In the genomic region with DNA sequence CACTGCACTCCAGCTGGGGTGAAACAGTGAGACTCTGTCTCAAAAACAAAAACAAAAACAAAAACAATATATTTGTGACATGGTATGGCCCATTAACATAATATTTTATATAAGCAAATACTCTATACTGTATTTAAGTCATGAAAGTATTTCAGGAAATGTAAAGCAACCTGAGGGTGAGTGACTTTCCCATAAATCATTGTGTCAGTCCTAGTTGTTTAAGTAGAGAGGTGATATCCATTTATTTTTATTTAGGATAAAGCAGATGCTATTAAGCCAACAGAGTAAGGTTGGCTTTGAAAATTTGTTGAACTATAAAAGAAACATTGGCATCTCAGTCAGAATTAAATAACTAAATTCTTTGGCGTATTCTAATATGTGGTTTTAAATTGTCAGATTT, we compare ENCODE assay signal across 34 cellular contexts.
DNase-seq lines count a peak whose midpoint lies in the region; ATAC-seq, FAIRE-seq and TF ChIP-seq lines count a peak whose summit lies in the region.
"Had no signal": no experiment of that assay in that cellular context is flagged by ENCODE, and none has a peak within 500 bp of the region (broad histone marks: within the 10 kb centered on the region; RNA-seq: fewer than 3 reads in every experiment).

No MANE protein-coding gene starts in this region.

- no peak for ATAC-seq in K562
- ATAC-seq in HG02981 (IDR thresholded peaks at IDR 0.05; ENCODE audit: unreplicated experiment): no peak
- ATAC-seq: A549; CD8-positive, alpha-beta T cell had no signal

- H3K9me3 ChIP-seq in SK-N-MC (ENCODE audit: low read depth, low read length) (no peaks in the 10 kb centered on the region), K562 (replicated peaks; ENCODE audit: control insufficient read depth, insufficient read depth, low read depth, low read length) (no peaks in the 10 kb centered on the region)
- H3K9me3 ChIP-seq: A549; BE2C; BLaER1 treated with 17β-estradiol and CSF1 and Interleukin-3, amounts not matched to agents 10 nM and 100 nM; Caco-2 had no signal

- CTCF ChIA-PET in HEK293T (lab: Yijun Ruan, JAX) (interaction anchor here (0.6 kb wide), 1 partner anchor 39 kb away, joined by 3 read pairs; no protein-coding TSS in a partner anchor), K562 (lab: Yijun Ruan, JAX; ENCODE audit: low intra/inter-chr PET ratio) (no interaction called here)

- peaks cover 25% of the 10 kb centered on the region; the same call in 1 of the 2 replicates for H3K36me3 ChIP-seq in SK-N-MC (ENCODE audit: insufficient read depth, low read length)
- peaks cover 16% of the 10 kb centered on the region; the same call in 2 of the 3 replicates for H3K36me3 ChIP-seq in K562 (ENCODE audit: control insufficient read depth, insufficient read depth, low read length)

- H3K4me2 ChIP-seq in K562 (ENCODE audit: insufficient read depth, low read length): no peak overlapping the region
- H3K4me2 ChIP-seq: A549; BLaER1; BLaER1 treated with 17β-estradiol and CSF1 and Interleukin-3, amounts not matched to agents 10 nM and 100 nM had no signal

- peaks cover 0 to 4% of the 10 kb centered on the region in 2 experiments; a peak in 1 of 5 replicates for H3K4me1 ChIP-seq in K562 (replicated peaks in 1 of 2; ENCODE audit: control insufficient read depth in 2 of 2, insufficient read depth in 2 of 2, low read length in 2 of 2)
- H3K4me1 ChIP-seq: BLaER1 had no signal

- no peak for TF ChIP-seq POLR2A in K562 (conservative IDR thresholded peaks at IDR 0.05)

- H2AFZ ChIP-seq in K562 (ENCODE audit: low read depth, low read length): no peak overlapping the region

- H3K9ac ChIP-seq in SK-N-MC (ENCODE audit: insufficient read length) (no peak overlapping the region), K562 (ENCODE audit: insufficient read depth in 1 of 2, low read depth in 2 of 2, low read length in 2 of 2) (no peak overlapping the region)
- H3K9ac ChIP-seq: BLaER1; BLaER1 treated with 17β-estradiol and CSF1 and Interleukin-3, amounts not matched to agents 10 nM and 100 nM had no signal

- no peak for DNase-seq in HEK293T (ENCODE audit: extremely low spot score)
- DNase-seq in SK-N-MC (ENCODE audit: low read depth, low spot score): no peak
- DNase-seq in K562 (ENCODE audit: extremely low read depth in 1 of 4, low spot score in 3 of 4): no peak
- DNase-seq in NCI-H128 (lab: John Stamatoyannopoulos, UW; ENCODE audit: unreplicated experiment): no peak
- DNase-seq in G401 (ENCODE audit: low spot score): no peak
- no peak for DNase-seq in SIG-M5 treated with dmso at 0.1 percent for 504 hours (lab: John Stamatoyannopoulos, UW; ENCODE audit: unreplicated experiment)
- DNase-seq: 8988T; ACHN; AML-193; BE2C; C1 segment of cervical spinal cord; Caco-2; Calu3; CD4-positive, alpha-beta memory T cell; CD4-positive, alpha-beta T cell; CD4-positive, CD25-positive, alpha-beta regulatory T cell; CD8-positive, alpha-beta memory T cell; CD8-positive, alpha-beta T cell; COR-L47; DMS 273 treated with DMSO at 0.1 percent for 48 hours; DMS153; DMS53; DMS79; DMS79 treated with DMSO at 0.1 percent for 48 hours; DND-41; EL had no signal

- in situ Hi-C loops in K562 (cut with MboI) (no loop called here), G401 (cut with HindIII; ENCODE audit: low sequenced_read_pairs) (no loop called here)

- intact Hi-C loops in K562 (cut with micrococcal nuclease): no loop called here

- BruUV-seq in K562 (replicated peaks; lab: Mats Ljungman, UMichigan): no TSS peak

- no peak for TF ChIP-seq RAD21 in K562 (CRISPR knock-in tag; conservative IDR thresholded peaks at IDR 0.05 in 1 of 2, IDR thresholded peaks at IDR 0.05 in 1 of 2)

- H3K79me2 ChIP-seq in K562 (ENCODE audit: control insufficient read depth, insufficient read depth, low read length): peaks cover 38% of the 10 kb centered on the region

- H3K9me1 ChIP-seq in K562 (ENCODE audit: control insufficient read depth, insufficient read depth, low read length): no peaks in the 10 kb centered on the region

- H3K27ac ChIP-seq in SK-N-MC (peak overlapping the region; percentile 81; the same call in 1 of the 2 replicates), VCaP (peak overlapping the region; percentile 45; the same call in 1 of the 2 replicates), K562 (ENCODE audit: extremely low read depth, low read depth, low read length) (no peak overlapping the region)
- H3K27ac ChIP-seq: 22Rv1; A549; BLaER1; BLaER1 treated with 17β-estradiol and CSF1 and Interleukin-3, amounts not matched to agents 10 nM and 100 nM; C4-2B had no signal

- no peaks in the 10 kb centered on the region for H4K20me1 ChIP-seq in K562 (replicated peaks; ENCODE audit: control insufficient read depth, insufficient read depth, low read length)

- H3K4me3 ChIP-seq in SK-N-MC (no peak overlapping the region), K562 (no peak overlapping the region)
- H3K4me3 ChIP-seq: A549; BLaER1; BLaER1 treated with 17β-estradiol and CSF1 and Interleukin-3, amounts not matched to agents 10 nM and 100 nM had no signal

- POLR2A ChIA-PET in HEK293T (lab: Yijun Ruan, JAX) (no interaction called here), K562 (lab: Yijun Ruan, JAX) (interaction anchor here (0.7 to 1.6 kb wide), 3 partner anchors 14 to 391 kb away, joined by 3 to 5 read pairs (median 3); no protein-coding TSS in a partner anchor)

- no peaks in the 10 kb centered on the region for H3K27me3 ChIP-seq in K562 (ENCODE audit: control insufficient read depth in 2 of 2, insufficient read depth in 2 of 2, low read length in 2 of 2)
- H3K27me3 ChIP-seq: BE2C; BLaER1; BLaER1 treated with 17β-estradiol and CSF1 and Interleukin-3, amounts not matched to agents 10 nM and 100 nM had no signal

- no peak for FAIRE-seq in K562 (lab: Jason Lieb, UNC)
- FAIRE-seq: A204.1, A549 had no signal

- WGBS in K562 (ENCODE audit: insufficient coverage, low coverage, missing lambda C conversion rate): 97% methylated on average over 1 of the region's 1 CpG

- TF ChIP-seq CTCF in VCaP (conservative IDR thresholded peaks at IDR 0.05) (no peak), K562 (IDR thresholded peaks at IDR 0.05 in 2 of 3, conservative IDR thresholded peaks at IDR 0.05 in 1 of 3; ENCODE audit: insufficient read depth in 2 of 3, low read depth in 1 of 3, low read length in 3 of 3) (no peak)

- no peak for TF ChIP-seq EP300 in K562 (IDR thresholded peaks at IDR 0.05; ENCODE audit: low read length)

TF ChIP-seq in HEK293T, 16 proteins besides CTCF, POLR2A, EP300 and RAD21:
- no peak for TF ChIP-seq LEF1 (IDR thresholded peaks at IDR 0.05; ENCODE audit: borderline replicate concordance)
- TF ChIP-seq, protein P1, sequence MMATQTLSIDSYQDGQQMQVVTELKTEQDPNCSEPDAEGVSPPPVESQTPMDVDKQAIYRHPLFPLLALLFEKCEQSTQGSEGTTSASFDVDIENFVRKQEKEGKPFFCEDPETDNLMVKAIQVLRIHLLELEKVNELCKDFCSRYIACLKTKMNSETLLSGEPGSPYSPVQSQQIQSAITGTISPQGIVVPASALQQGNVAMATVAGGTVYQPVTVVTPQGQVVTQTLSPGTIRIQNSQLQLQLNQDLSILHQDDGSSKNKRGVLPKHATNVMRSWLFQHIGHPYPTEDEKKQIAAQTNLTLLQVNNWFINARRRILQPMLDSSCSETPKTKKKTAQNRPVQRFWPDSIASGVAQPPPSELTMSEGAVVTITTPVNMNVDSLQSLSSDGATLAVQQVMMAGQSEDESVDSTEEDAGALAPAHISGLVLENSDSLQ (IDR thresholded peaks at IDR 0.05): peak; percentile 81

TF ChIP-seq in K562, 482 proteins besides CTCF, POLR2A, EP300 and RAD21:
- TF ChIP-seq, protein P1 (IDR thresholded peaks at IDR 0.05): peak; percentile 69
- no peak for TF ChIP-seq HLTF (IDR thresholded peaks at IDR 0.05)
- no peak for TF ChIP-seq ETV1 (tag; conservative IDR thresholded peaks at IDR 0.05; ENCODE audit: low read depth)
- no peak for TF ChIP-seq ZBTB17 (CRISPR knock-in tag; IDR thresholded peaks at IDR 0.05)
- TF ChIP-seq MEIS2 (IDR thresholded peaks at IDR 0.05; ENCODE audit: partially characterized antibody): peak; percentile 26
- TF ChIP-seq, protein P2, sequence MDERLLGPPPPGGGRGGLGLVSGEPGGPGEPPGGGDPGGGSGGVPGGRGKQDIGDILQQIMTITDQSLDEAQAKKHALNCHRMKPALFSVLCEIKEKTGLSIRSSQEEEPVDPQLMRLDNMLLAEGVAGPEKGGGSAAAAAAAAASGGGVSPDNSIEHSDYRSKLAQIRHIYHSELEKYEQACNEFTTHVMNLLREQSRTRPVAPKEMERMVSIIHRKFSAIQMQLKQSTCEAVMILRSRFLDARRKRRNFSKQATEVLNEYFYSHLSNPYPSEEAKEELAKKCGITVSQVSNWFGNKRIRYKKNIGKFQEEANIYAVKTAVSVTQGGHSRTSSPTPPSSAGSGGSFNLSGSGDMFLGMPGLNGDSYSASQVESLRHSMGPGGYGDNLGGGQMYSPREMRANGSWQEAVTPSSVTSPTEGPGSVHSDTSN (CRISPR knock-in tag; IDR thresholded peaks at IDR 0.05; ENCODE audit: low read depth): no peak
- TF ChIP-seq, protein P2 (tag; conservative IDR thresholded peaks at IDR 0.05; ENCODE audit: low read depth): peak; percentile 37; the same call in 1 of the 2 replicates
